ENCODE assay signal across 1 cellular context in the genomic region with DNA sequence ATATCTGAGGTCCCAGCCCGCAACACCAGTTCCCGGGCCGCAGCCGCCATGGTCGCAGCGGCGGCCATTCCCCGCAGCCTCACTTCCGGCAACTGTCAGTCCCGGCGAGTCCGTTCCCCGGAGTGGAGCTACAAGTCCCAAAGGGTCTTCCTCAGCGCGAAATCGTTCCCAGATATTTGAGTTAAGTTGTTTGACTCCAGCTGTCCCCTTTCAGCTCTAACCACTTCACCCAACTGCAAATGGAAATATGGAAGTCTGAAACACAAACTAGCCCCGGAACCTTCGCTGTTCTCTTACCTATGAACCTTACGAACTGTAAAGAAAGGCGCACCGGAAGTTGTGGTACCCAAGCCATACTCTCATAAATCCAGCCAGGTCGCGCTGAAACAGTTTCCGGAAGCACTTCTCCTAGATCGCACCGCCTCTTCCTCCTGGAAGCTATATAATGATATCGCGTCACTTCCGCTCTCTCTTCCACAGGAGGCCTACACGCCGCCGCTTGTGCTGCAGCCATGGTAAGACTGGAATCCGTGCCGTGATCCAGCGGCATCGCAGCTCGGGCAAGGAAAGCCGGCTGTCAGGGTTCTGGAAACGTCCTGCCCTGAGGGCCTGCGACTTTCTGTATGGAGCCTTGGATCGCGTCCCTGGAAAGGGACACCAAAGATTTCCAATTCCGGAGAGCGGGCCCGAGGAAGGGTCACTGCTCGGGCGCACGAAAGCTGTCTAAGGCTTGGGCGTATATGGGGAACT.
TF ChIP-seq lines count a peak whose summit lies in the region.

A gene (plus strand): TSS at position 468 of the 750 bp plus-strand sequence. CDS start 45 bp downstream, at position 513.
A gene with protein sequence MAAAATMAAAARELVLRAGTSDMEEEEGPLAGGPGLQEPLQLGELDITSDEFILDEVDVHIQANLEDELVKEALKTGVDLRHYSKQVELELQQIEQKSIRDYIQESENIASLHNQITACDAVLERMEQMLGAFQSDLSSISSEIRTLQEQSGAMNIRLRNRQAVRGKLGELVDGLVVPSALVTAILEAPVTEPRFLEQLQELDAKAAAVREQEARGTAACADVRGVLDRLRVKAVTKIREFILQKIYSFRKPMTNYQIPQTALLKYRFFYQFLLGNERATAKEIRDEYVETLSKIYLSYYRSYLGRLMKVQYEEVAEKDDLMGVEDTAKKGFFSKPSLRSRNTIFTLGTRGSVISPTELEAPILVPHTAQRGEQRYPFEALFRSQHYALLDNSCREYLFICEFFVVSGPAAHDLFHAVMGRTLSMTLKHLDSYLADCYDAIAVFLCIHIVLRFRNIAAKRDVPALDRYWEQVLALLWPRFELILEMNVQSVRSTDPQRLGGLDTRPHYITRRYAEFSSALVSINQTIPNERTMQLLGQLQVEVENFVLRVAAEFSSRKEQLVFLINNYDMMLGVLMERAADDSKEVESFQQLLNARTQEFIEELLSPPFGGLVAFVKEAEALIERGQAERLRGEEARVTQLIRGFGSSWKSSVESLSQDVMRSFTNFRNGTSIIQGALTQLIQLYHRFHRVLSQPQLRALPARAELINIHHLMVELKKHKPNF (minus strand): TSS at position 269 of the 750 bp plus-strand sequence. CDS start 201 bp downstream, at position 68.

TF ChIP-seq in K562, 482 proteins besides CTCF, POLR2A, EP300 and RAD21 (continued from another document and continues in another):
- TF ChIP-seq, protein P1, sequence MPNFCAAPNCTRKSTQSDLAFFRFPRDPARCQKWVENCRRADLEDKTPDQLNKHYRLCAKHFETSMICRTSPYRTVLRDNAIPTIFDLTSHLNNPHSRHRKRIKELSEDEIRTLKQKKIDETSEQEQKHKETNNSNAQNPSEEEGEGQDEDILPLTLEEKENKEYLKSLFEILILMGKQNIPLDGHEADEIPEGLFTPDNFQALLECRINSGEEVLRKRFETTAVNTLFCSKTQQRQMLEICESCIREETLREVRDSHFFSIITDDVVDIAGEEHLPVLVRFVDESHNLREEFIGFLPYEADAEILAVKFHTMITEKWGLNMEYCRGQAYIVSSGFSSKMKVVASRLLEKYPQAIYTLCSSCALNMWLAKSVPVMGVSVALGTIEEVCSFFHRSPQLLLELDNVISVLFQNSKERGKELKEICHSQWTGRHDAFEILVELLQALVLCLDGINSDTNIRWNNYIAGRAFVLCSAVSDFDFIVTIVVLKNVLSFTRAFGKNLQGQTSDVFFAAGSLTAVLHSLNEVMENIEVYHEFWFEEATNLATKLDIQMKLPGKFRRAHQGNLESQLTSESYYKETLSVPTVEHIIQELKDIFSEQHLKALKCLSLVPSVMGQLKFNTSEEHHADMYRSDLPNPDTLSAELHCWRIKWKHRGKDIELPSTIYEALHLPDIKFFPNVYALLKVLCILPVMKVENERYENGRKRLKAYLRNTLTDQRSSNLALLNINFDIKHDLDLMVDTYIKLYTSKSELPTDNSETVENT (CRISPR knock-in tag; IDR thresholded peaks at IDR 0.05) = peak; percentile 93
- TF ChIP-seq ZNF324 (CRISPR knock-in tag; IDR thresholded peaks at IDR 0.05) = no peak
- TF ChIP-seq XRCC3 (IDR thresholded peaks at IDR 0.05) = no peak
- TF ChIP-seq ZZZ3 (IDR thresholded peaks at IDR 0.05) = peak; percentile 99
- TF ChIP-seq, protein P2, sequence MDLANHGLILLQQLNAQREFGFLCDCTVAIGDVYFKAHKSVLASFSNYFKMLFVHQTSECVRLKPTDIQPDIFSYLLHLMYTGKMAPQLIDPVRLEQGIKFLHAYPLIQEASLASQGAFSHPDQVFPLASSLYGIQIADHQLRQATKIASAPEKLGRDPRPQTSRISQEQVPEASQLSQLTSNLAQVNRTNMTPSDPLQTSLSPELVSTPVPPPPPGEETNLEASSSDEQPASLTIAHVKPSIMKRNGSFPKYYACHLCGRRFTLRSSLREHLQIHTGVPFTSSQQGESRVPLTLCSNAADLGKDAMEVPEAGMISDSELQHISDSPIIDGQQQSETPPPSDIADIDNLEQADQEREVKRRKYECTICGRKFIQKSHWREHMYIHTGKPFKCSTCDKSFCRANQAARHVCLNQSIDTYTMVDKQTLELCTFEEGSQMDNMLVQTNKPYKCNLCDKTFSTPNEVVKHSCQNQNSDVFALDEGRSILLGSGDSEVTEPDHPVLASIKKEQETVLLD (IDR thresholded peaks at IDR 0.05) = no peak
- TF ChIP-seq, protein P3, sequence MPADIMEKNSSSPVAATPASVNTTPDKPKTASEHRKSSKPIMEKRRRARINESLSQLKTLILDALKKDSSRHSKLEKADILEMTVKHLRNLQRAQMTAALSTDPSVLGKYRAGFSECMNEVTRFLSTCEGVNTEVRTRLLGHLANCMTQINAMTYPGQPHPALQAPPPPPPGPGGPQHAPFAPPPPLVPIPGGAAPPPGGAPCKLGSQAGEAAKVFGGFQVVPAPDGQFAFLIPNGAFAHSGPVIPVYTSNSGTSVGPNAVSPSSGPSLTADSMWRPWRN (IDR thresholded peaks at IDR 0.05; ENCODE audit: low read depth) = no peak
- TF ChIP-seq, protein P4, sequence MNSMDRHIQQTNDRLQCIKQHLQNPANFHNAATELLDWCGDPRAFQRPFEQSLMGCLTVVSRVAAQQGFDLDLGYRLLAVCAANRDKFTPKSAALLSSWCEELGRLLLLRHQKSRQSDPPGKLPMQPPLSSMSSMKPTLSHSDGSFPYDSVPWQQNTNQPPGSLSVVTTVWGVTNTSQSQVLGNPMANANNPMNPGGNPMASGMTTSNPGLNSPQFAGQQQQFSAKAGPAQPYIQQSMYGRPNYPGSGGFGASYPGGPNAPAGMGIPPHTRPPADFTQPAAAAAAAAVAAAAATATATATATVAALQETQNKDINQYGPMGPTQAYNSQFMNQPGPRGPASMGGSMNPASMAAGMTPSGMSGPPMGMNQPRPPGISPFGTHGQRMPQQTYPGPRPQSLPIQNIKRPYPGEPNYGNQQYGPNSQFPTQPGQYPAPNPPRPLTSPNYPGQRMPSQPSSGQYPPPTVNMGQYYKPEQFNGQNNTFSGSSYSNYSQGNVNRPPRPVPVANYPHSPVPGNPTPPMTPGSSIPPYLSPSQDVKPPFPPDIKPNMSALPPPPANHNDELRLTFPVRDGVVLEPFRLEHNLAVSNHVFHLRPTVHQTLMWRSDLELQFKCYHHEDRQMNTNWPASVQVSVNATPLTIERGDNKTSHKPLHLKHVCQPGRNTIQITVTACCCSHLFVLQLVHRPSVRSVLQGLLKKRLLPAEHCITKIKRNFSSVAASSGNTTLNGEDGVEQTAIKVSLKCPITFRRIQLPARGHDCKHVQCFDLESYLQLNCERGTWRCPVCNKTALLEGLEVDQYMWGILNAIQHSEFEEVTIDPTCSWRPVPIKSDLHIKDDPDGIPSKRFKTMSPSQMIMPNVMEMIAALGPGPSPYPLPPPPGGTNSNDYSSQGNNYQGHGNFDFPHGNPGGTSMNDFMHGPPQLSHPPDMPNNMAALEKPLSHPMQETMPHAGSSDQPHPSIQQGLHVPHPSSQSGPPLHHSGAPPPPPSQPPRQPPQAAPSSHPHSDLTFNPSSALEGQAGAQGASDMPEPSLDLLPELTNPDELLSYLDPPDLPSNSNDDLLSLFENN (IDR thresholded peaks at IDR 0.05; ENCODE audit: low read depth in 2 of 2, low read length in 2 of 2) = peak in 1 of 2 experiments; percentile 83; a peak in 1 of 4 replicates
- TF ChIP-seq, protein P5, sequence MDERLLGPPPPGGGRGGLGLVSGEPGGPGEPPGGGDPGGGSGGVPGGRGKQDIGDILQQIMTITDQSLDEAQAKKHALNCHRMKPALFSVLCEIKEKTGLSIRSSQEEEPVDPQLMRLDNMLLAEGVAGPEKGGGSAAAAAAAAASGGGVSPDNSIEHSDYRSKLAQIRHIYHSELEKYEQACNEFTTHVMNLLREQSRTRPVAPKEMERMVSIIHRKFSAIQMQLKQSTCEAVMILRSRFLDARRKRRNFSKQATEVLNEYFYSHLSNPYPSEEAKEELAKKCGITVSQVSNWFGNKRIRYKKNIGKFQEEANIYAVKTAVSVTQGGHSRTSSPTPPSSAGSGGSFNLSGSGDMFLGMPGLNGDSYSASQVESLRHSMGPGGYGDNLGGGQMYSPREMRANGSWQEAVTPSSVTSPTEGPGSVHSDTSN (CRISPR knock-in tag; IDR thresholded peaks at IDR 0.05; ENCODE audit: low read depth) = no peak
- TF ChIP-seq, protein P5 (tag; conservative IDR thresholded peaks at IDR 0.05; ENCODE audit: low read depth) = peak; percentile 95
- TF ChIP-seq CREM (IDR thresholded peaks at IDR 0.05; ENCODE audit: low read depth) = peak; percentile 99
- TF ChIP-seq, protein P6, sequence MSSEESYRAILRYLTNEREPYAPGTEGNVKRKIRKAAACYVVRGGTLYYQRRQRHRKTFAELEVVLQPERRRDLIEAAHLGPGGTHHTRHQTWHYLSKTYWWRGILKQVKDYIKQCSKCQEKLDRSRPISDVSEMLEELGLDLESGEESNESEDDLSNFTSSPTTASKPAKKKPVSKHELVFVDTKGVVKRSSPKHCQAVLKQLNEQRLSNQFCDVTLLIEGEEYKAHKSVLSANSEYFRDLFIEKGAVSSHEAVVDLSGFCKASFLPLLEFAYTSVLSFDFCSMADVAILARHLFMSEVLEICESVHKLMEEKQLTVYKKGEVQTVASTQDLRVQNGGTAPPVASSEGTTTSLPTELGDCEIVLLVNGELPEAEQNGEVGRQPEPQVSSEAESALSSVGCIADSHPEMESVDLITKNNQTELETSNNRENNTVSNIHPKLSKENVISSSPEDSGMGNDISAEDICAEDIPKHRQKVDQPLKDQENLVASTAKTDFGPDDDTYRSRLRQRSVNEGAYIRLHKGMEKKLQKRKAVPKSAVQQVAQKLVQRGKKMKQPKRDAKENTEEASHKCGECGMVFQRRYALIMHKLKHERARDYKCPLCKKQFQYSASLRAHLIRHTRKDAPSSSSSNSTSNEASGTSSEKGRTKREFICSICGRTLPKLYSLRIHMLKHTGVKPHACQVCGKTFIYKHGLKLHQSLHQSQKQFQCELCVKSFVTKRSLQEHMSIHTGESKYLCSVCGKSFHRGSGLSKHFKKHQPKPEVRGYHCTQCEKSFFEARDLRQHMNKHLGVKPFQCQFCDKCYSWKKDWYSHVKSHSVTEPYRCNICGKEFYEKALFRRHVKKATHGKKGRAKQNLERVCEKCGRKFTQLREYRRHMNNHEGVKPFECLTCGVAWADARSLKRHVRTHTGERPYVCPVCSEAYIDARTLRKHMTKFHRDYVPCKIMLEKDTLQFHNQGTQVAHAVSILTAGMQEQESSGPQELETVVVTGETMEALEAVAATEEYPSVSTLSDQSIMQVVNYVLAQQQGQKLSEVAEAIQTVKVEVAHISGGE (CRISPR knock-in tag; IDR thresholded peaks at IDR 0.05) = peak; percentile 98 to 99 (median 99)
- peak; percentile 28 to 81; a peak in 2 of 4 replicates for TF ChIP-seq CSDE1 (IDR thresholded peaks at IDR 0.05)
- TF ChIP-seq, protein P7, sequence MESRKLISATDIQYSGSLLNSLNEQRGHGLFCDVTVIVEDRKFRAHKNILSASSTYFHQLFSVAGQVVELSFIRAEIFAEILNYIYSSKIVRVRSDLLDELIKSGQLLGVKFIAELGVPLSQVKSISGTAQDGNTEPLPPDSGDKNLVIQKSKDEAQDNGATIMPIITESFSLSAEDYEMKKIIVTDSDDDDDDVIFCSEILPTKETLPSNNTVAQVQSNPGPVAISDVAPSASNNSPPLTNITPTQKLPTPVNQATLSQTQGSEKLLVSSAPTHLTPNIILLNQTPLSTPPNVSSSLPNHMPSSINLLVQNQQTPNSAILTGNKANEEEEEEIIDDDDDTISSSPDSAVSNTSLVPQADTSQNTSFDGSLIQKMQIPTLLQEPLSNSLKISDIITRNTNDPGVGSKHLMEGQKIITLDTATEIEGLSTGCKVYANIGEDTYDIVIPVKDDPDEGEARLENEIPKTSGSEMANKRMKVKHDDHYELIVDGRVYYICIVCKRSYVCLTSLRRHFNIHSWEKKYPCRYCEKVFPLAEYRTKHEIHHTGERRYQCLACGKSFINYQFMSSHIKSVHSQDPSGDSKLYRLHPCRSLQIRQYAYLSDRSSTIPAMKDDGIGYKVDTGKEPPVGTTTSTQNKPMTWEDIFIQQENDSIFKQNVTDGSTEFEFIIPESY (CRISPR knock-in tag; IDR thresholded peaks at IDR 0.05) = peak; percentile 67
- 0 out of 2 replicates have a peak, but pooled peaks have one; percentile 35 for TF ChIP-seq ZNF134 (CRISPR knock-in tag; conservative IDR thresholded peaks at IDR 0.05)
- no peak for TF ChIP-seq ATF1 (CRISPR knock-in tag; IDR thresholded peaks at IDR 0.05)
- TF ChIP-seq ATF1 (tag; IDR thresholded peaks at IDR 0.05) = peak; percentile 97
- TF ChIP-seq, protein P8, sequence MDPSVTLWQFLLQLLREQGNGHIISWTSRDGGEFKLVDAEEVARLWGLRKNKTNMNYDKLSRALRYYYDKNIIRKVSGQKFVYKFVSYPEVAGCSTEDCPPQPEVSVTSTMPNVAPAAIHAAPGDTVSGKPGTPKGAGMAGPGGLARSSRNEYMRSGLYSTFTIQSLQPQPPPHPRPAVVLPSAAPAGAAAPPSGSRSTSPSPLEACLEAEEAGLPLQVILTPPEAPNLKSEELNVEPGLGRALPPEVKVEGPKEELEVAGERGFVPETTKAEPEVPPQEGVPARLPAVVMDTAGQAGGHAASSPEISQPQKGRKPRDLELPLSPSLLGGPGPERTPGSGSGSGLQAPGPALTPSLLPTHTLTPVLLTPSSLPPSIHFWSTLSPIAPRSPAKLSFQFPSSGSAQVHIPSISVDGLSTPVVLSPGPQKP (CRISPR knock-in tag; IDR thresholded peaks at IDR 0.05) = no peak
- TF ChIP-seq ZNF57 (CRISPR knock-in tag; IDR thresholded peaks at IDR 0.05) = 0 out of 2 replicates have a peak, but pooled peaks have one; percentile 22
- TF ChIP-seq, protein P9, sequence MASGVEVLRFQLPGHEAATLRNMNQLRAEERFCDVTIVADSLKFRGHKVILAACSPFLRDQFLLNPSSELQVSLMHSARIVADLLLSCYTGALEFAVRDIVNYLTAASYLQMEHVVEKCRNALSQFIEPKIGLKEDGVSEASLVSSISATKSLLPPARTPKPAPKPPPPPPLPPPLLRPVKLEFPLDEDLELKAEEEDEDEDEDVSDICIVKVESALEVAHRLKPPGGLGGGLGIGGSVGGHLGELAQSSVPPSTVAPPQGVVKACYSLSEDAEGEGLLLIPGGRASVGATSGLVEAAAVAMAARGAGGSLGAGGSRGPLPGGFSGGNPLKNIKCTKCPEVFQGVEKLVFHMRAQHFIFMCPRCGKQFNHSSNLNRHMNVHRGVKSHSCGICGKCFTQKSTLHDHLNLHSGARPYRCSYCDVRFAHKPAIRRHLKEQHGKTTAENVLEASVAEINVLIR (CRISPR knock-in tag; IDR thresholded peaks at IDR 0.05) = peak; percentile 82
- TF ChIP-seq RCOR1 (IDR thresholded peaks at IDR 0.05; ENCODE audit: borderline replicate concordance in 1 of 2, low read depth in 2 of 2, low read length in 2 of 2) = peak; percentile 47 to 56; a peak in 3 of 4 replicates
- peak; percentile 58; the same call in 1 of the 2 replicates for TF ChIP-seq FOXM1 (IDR thresholded peaks at IDR 0.05; ENCODE audit: low read depth)
- TF ChIP-seq FOXM1 (CRISPR knock-in tag; IDR thresholded peaks at IDR 0.05; ENCODE audit: low read depth) = no peak; the same call in 1 of the 2 replicates
- no peak for TF ChIP-seq FOXJ3 (CRISPR knock-in tag; IDR thresholded peaks at IDR 0.05)
- 0 out of 2 replicates have a peak, but pooled peaks have one; percentile 3 for TF ChIP-seq CBFB (CRISPR knock-in tag; IDR thresholded peaks at IDR 0.05)
- TF ChIP-seq FOXP1 (CRISPR knock-in tag; IDR thresholded peaks at IDR 0.05) = peak; percentile 90; the same call in 1 of the 2 replicates
- TF ChIP-seq ZNF77 (CRISPR knock-in tag; IDR thresholded peaks at IDR 0.05) = no peak
- TF ChIP-seq DNMT1 (IDR thresholded peaks at IDR 0.05) = 0 out of 2 replicates have a peak, but pooled peaks have one; percentile 25
- no peak for TF ChIP-seq POLR3A (IDR thresholded peaks at IDR 0.05; ENCODE audit: borderline replicate concordance, extremely low read depth, insufficient read depth, insufficient read length)
- TF ChIP-seq MTA1 (IDR thresholded peaks at IDR 0.05; ENCODE audit: borderline replicate concordance) = no peak
